33 cellular contexts compared by ENCODE assay signal in the genomic region with DNA sequence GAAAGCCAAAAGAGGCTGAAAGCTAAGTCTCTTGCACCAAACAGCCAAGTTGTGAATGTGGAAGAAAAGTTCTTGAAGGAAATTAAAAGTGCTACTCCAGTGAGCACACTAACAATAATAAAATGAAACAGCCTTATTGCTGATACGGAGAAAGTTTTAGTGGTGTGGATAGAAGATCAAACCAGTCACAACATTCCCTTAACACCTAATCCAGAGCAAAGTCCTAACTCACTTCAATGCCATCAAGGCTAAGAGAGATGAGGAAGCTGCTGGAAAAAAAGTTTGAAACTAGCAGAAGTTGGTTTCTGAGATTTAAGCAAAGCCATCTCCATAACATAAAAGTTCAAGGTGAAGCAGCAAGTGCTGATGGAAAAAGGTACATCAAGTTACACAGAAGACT.
DNase-seq lines count a peak whose midpoint lies in the region; ATAC-seq, FAIRE-seq and TF ChIP-seq lines count a peak whose summit lies in the region.
"Had no signal": no experiment of that assay in that cellular context is flagged by ENCODE, and none has a peak within 500 bp of the region (broad histone marks: within the 10 kb centered on the region; RNA-seq: fewer than 3 reads in every experiment).

No MANE protein-coding gene starts in this region.

- TF ChIP-seq CTCF in mucosa of descending colon (IDR thresholded peaks at IDR 0.05) (no peak), stomach (IDR thresholded peaks at IDR 0.05) (no peak)

- ATAC-seq in left colon (peak; percentile 91), mucosa of descending colon (peak; percentile 40)
- ATAC-seq: A549; CD8-positive, alpha-beta T cell had no signal

- intact Hi-C loops in left colon (cut with DNase I, micrococcal nuclease) = no loop called here
- intact Hi-C loops in mucosa of descending colon (cut with DNase I, micrococcal nuclease) = no loop called here
- intact Hi-C loops in stomach (cut with DNase I; ENCODE audit: low total_unique reads) = no loop called here

- no peaks in the 10 kb centered on the region for H3K27me3 ChIP-seq in small intestine (ENCODE audit: control insufficient read depth in 2 of 2, insufficient read depth in 2 of 2, low read length in 2 of 2)
- H3K27me3 ChIP-seq in stomach = no peaks in the 10 kb centered on the region
- H3K27me3 ChIP-seq: BE2C; BLaER1; BLaER1 treated with 17β-estradiol and CSF1 and Interleukin-3, amounts not matched to agents 10 nM and 100 nM had no signal

- DNase-seq in left colon (no peak), mucosa of descending colon (no peak), small intestine (peak; percentile 17), stomach (no peak)
- DNase-seq in stimulated activated CD4-positive, alpha-beta T cell treated with anti-CD3 and anti-CD28 coated beads, Interleukin-2, amount 100 ng/mL, for 48 hours = no peak
- DNase-seq in activated CD8-positive, alpha-beta memory T cell treated with anti-CD3 and anti-CD28 coated beads for 24 hours = no peak
- DNase-seq: 8988T; ACHN; AML-193; BE2C; C1 segment of cervical spinal cord; Caco-2; Calu3; CD4-positive, alpha-beta memory T cell; CD4-positive, alpha-beta T cell; CD4-positive, CD25-positive, alpha-beta regulatory T cell; CD8-positive, alpha-beta memory T cell; CD8-positive, alpha-beta T cell; COR-L47; DMS 273 treated with DMSO at 0.1 percent for 48 hours; DMS153; DMS53; DMS79; DMS79 treated with DMSO at 0.1 percent for 48 hours; DND-41; EL had no signal

- 30 to 71% (median 47%) methylated on average over 1 of the region's 1 CpG for WGBS in small intestine, 3 donors
- WGBS in stomach, 5 donors = 94 to 100% (median 96%) methylated on average over 1 of the region's 1 CpG

- H3K4me1 ChIP-seq in mucosa of descending colon (ENCODE audit: low read depth) = peaks cover 3% of the 10 kb centered on the region
- H3K4me1 ChIP-seq in small intestine (ENCODE audit: control insufficient read depth in 2 of 2, insufficient read depth in 1 of 2, low read depth in 1 of 2, low read length in 1 of 2) = no peaks in the 10 kb centered on the region
- H3K4me1 ChIP-seq in stomach = no peaks in the 10 kb centered on the region
- H3K4me1 ChIP-seq: A549; BE2C; BLaER1; BLaER1 treated with 17β-estradiol and CSF1 and Interleukin-3, amounts not matched to agents 10 nM and 100 nM had no signal

- no peak overlapping the region for H3K4me3 ChIP-seq in mucosa of descending colon
- no peak overlapping the region for H3K4me3 ChIP-seq in small intestine (ENCODE audit: low read depth in 1 of 2, low read length in 2 of 2)
- H3K4me3 ChIP-seq in stomach = no peak overlapping the region
- H3K4me3 ChIP-seq: A549; BLaER1; BLaER1 treated with 17β-estradiol and CSF1 and Interleukin-3, amounts not matched to agents 10 nM and 100 nM had no signal

- H3K9me3 ChIP-seq in mucosa of descending colon (no peaks in the 10 kb centered on the region), small intestine (ENCODE audit: control insufficient read depth, low read depth) (no peaks in the 10 kb centered on the region), stomach (peaks cover 0 to 8% (median 0%) of the 10 kb centered on the region in 4 donors)
- H3K9me3 ChIP-seq: A549; BE2C; BLaER1; BLaER1 treated with 17β-estradiol and CSF1 and Interleukin-3, amounts not matched to agents 10 nM and 100 nM; Caco-2 had no signal

- no peaks in the 10 kb centered on the region for H3K36me3 ChIP-seq in mucosa of descending colon (ENCODE audit: low read depth)
- no peaks in the 10 kb centered on the region for H3K36me3 ChIP-seq in small intestine (ENCODE audit: control insufficient read depth in 2 of 2, insufficient read depth in 2 of 2, low read length in 2 of 2)
- no peaks in the 10 kb centered on the region for H3K36me3 ChIP-seq in stomach
- H3K36me3 ChIP-seq: BE2C; BLaER1; BLaER1 treated with 17β-estradiol and CSF1 and Interleukin-3, amounts not matched to agents 10 nM and 100 nM had no signal

- no peak for TF ChIP-seq EP300 in stomach (IDR thresholded peaks at IDR 0.05)

- no peak for FAIRE-seq in small intestine (lab: Jason Lieb, UNC)
- FAIRE-seq: A204.1, A549, D721Med had no signal

- TF ChIP-seq POLR2A in stomach (IDR thresholded peaks at IDR 0.05) = no peak

- H3K27ac ChIP-seq in small intestine (ENCODE audit: low read depth in 1 of 2, low read length in 1 of 2) (no peak overlapping the region), stomach (no peak overlapping the region)
- H3K27ac ChIP-seq: 22Rv1; A549; BLaER1; BLaER1 treated with 17β-estradiol and CSF1 and Interleukin-3, amounts not matched to agents 10 nM and 100 nM; C4-2B had no signal
